4 cellular contexts compared by ENCODE assay signal in the genomic region with DNA sequence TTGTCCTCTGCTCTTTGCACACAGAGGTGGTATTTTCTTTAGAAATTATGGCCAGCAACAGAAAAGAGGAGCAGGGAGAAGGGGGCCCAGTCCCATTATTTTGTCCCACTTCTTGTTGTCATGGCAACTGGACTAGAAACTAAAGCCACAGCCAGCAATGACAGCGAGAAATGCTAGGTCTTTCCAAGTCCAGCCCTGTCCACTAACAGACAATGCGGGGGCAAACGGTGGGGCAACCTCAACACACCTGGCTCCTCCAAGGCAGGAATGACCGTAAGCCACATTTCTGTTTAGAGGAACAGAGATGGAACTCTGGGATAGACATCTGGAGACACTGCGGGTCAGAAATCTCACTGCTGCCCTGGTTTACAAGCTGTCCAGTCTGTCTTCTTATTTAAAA.
A peak's percentile ranks its signal among the peaks of the same experiment; 100 is the strongest.
TF ChIP-seq lines count a peak whose summit lies in the region.

No MANE protein-coding gene starts in this region.

TF ChIP-seq in HepG2, 621 proteins besides CTCF, POLR2A, EP300 and RAD21:
- TF ChIP-seq RFX1 (IDR thresholded peaks at IDR 0.05), result peak; percentile 30; the same call in 1 of the 2 replicates
- no peak for TF ChIP-seq SMARCE1 (IDR thresholded peaks at IDR 0.05; ENCODE audit: borderline replicate concordance)
- TF ChIP-seq TCF12 (IDR thresholded peaks at IDR 0.05), result no peak
- no peak for TF ChIP-seq TCF12 (CRISPR knock-in tag; IDR thresholded peaks at IDR 0.05)
TF ChIP-seq in HepG2: peak in this region for 1.

TF ChIP-seq in IMR-90, 13 proteins besides CTCF, POLR2A, EP300 and RAD21:
- TF ChIP-seq MXI1 (IDR thresholded peaks at IDR 0.05; ENCODE audit: borderline replicate concordance, low read depth, low read length), result no peak
- TF ChIP-seq CEBPB (IDR thresholded peaks at IDR 0.05; ENCODE audit: low read depth, low read length), result no peak
- TF ChIP-seq NFE2L2 (IDR thresholded peaks at IDR 0.05; ENCODE audit: low read depth, low read length), result no peak
- TF ChIP-seq, protein P1, sequence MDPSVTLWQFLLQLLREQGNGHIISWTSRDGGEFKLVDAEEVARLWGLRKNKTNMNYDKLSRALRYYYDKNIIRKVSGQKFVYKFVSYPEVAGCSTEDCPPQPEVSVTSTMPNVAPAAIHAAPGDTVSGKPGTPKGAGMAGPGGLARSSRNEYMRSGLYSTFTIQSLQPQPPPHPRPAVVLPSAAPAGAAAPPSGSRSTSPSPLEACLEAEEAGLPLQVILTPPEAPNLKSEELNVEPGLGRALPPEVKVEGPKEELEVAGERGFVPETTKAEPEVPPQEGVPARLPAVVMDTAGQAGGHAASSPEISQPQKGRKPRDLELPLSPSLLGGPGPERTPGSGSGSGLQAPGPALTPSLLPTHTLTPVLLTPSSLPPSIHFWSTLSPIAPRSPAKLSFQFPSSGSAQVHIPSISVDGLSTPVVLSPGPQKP (IDR thresholded peaks at IDR 0.05; ENCODE audit: borderline replicate concordance, low read depth, low read length), result no peak
- TF ChIP-seq RCOR1 (IDR thresholded peaks at IDR 0.05; ENCODE audit: insufficient replicate concordance, low read length), result no peak
- TF ChIP-seq BHLHE40 (IDR thresholded peaks at IDR 0.05; ENCODE audit: low read depth, low read length), result no peak
- no peak for TF ChIP-seq SMC3 (IDR thresholded peaks at IDR 0.05; ENCODE audit: low read depth, low read length)
TF ChIP-seq in IMR-90: peak in this region for 0.

TF ChIP-seq in K562, 482 proteins besides CTCF, POLR2A, EP300 and RAD21:
- peak; percentile 87 for TF ChIP-seq RFX1 (IDR thresholded peaks at IDR 0.05)
- TF ChIP-seq, protein P2, sequence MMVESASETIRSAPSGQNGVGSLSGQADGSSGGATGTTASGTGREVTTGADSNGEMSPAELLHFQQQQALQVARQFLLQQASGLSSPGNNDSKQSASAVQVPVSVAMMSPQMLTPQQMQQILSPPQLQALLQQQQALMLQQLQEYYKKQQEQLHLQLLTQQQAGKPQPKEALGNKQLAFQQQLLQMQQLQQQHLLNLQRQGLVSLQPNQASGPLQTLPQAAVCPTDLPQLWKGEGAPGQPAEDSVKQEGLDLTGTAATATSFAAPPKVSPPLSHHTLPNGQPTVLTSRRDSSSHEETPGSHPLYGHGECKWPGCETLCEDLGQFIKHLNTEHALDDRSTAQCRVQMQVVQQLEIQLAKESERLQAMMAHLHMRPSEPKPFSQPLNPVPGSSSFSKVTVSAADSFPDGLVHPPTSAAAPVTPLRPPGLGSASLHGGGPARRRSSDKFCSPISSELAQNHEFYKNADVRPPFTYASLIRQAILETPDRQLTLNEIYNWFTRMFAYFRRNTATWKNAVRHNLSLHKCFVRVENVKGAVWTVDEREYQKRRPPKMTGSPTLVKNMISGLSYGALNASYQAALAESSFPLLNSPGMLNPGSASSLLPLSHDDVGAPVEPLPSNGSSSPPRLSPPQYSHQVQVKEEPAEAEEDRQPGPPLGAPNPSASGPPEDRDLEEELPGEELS (CRISPR knock-in tag; IDR thresholded peaks at IDR 0.05; ENCODE audit: borderline replicate concordance), result no peak

TF ChIP-seq in WTC11, 78 proteins besides CTCF, POLR2A, EP300 and RAD21:
- TF ChIP-seq KAT7 (CRISPR knock-in tag; IDR thresholded peaks at IDR 0.05; ENCODE audit: borderline replicate concordance) (no peak), ZNF317 (CRISPR knock-in tag; IDR thresholded peaks at IDR 0.05; ENCODE audit: borderline replicate concordance, low read depth) (no peak), TEAD4 (CRISPR knock-in tag; IDR thresholded peaks at IDR 0.05) (no peak), NFE2L1 (CRISPR knock-in tag; IDR thresholded peaks at IDR 0.05) (no peak), NR2C2 (CRISPR knock-in tag; IDR thresholded peaks at IDR 0.05) (no peak)
- TF ChIP-seq, protein P3, sequence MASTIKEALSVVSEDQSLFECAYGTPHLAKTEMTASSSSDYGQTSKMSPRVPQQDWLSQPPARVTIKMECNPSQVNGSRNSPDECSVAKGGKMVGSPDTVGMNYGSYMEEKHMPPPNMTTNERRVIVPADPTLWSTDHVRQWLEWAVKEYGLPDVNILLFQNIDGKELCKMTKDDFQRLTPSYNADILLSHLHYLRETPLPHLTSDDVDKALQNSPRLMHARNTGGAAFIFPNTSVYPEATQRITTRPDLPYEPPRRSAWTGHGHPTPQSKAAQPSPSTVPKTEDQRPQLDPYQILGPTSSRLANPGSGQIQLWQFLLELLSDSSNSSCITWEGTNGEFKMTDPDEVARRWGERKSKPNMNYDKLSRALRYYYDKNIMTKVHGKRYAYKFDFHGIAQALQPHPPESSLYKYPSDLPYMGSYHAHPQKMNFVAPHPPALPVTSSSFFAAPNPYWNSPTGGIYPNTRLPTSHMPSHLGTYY (CRISPR knock-in tag; IDR thresholded peaks at IDR 0.05), result no peak
- TF ChIP-seq, protein P4, sequence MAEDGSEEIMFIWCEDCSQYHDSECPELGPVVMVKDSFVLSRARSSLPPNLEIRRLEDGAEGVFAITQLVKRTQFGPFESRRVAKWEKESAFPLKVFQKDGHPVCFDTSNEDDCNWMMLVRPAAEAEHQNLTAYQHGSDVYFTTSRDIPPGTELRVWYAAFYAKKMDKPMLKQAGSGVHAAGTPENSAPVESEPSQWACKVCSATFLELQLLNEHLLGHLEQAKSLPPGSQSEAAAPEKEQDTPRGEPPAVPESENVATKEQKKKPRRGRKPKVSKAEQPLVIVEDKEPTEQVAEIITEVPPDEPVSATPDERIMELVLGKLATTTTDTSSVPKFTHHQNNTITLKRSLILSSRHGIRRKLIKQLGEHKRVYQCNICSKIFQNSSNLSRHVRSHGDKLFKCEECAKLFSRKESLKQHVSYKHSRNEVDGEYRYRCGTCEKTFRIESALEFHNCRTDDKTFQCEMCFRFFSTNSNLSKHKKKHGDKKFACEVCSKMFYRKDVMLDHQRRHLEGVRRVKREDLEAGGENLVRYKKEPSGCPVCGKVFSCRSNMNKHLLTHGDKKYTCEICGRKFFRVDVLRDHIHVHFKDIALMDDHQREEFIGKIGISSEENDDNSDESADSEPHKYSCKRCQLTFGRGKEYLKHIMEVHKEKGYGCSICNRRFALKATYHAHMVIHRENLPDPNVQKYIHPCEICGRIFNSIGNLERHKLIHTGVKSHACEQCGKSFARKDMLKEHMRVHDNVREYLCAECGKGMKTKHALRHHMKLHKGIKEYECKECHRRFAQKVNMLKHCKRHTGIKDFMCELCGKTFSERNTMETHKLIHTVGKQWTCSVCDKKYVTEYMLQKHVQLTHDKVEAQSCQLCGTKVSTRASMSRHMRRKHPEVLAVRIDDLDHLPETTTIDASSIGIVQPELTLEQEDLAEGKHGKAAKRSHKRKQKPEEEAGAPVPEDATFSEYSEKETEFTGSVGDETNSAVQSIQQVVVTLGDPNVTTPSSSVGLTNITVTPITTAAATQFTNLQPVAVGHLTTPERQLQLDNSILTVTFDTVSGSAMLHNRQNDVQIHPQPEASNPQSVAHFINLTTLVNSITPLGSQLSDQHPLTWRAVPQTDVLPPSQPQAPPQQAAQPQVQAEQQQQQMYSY (CRISPR knock-in tag; IDR thresholded peaks at IDR 0.05), result no peak
- TF ChIP-seq, protein P5, sequence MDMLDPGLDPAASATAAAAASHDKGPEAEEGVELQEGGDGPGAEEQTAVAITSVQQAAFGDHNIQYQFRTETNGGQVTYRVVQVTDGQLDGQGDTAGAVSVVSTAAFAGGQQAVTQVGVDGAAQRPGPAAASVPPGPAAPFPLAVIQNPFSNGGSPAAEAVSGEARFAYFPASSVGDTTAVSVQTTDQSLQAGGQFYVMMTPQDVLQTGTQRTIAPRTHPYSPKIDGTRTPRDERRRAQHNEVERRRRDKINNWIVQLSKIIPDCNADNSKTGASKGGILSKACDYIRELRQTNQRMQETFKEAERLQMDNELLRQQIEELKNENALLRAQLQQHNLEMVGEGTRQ (CRISPR knock-in tag; IDR thresholded peaks at IDR 0.05), result no peak
- TF ChIP-seq, protein P6, sequence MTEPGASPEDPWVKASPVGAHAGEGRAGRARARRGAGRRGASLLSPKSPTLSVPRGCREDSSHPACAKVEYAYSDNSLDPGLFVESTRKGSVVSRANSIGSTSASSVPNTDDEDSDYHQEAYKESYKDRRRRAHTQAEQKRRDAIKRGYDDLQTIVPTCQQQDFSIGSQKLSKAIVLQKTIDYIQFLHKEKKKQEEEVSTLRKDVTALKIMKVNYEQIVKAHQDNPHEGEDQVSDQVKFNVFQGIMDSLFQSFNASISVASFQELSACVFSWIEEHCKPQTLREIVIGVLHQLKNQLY (CRISPR knock-in tag; IDR thresholded peaks at IDR 0.05), result no peak
- TF ChIP-seq, protein P7, sequence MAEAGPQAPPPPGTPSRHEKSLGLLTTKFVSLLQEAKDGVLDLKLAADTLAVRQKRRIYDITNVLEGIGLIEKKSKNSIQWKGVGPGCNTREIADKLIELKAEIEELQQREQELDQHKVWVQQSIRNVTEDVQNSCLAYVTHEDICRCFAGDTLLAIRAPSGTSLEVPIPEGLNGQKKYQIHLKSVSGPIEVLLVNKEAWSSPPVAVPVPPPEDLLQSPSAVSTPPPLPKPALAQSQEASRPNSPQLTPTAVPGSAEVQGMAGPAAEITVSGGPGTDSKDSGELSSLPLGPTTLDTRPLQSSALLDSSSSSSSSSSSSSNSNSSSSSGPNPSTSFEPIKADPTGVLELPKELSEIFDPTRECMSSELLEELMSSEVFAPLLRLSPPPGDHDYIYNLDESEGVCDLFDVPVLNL (CRISPR knock-in tag; IDR thresholded peaks at IDR 0.05; ENCODE audit: borderline replicate concordance, low read depth), result no peak
- TF ChIP-seq, protein P8, sequence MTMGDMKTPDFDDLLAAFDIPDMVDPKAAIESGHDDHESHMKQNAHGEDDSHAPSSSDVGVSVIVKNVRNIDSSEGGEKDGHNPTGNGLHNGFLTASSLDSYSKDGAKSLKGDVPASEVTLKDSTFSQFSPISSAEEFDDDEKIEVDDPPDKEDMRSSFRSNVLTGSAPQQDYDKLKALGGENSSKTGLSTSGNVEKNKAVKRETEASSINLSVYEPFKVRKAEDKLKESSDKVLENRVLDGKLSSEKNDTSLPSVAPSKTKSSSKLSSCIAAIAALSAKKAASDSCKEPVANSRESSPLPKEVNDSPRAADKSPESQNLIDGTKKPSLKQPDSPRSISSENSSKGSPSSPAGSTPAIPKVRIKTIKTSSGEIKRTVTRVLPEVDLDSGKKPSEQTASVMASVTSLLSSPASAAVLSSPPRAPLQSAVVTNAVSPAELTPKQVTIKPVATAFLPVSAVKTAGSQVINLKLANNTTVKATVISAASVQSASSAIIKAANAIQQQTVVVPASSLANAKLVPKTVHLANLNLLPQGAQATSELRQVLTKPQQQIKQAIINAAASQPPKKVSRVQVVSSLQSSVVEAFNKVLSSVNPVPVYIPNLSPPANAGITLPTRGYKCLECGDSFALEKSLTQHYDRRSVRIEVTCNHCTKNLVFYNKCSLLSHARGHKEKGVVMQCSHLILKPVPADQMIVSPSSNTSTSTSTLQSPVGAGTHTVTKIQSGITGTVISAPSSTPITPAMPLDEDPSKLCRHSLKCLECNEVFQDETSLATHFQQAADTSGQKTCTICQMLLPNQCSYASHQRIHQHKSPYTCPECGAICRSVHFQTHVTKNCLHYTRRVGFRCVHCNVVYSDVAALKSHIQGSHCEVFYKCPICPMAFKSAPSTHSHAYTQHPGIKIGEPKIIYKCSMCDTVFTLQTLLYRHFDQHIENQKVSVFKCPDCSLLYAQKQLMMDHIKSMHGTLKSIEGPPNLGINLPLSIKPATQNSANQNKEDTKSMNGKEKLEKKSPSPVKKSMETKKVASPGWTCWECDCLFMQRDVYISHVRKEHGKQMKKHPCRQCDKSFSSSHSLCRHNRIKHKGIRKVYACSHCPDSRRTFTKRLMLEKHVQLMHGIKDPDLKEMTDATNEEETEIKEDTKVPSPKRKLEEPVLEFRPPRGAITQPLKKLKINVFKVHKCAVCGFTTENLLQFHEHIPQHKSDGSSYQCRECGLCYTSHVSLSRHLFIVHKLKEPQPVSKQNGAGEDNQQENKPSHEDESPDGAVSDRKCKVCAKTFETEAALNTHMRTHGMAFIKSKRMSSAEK (CRISPR knock-in tag; IDR thresholded peaks at IDR 0.05; ENCODE audit: borderline replicate concordance), result no peak
TF ChIP-seq in WTC11: peak in this region for 0.
